In genomic region chr6:2998249-2999004, GRCh38 we compare ENCODE assay signal across 8 cellular contexts. TPM values are rescaled to one million over a fixed set of nuclear protein-coding genes. Genes with fewer than 3 reads are reported as not detected.
A peak's percentile ranks its signal among the peaks of the same experiment; 100 is the strongest.
DNase-seq lines count a peak whose midpoint lies in the region; ATAC-seq, FAIRE-seq and TF ChIP-seq lines count a peak whose summit lies in the region.
"Not testable (repeated sequence)": the region's sequence is repeated elsewhere in the genome, so short reads cannot be mapped to it uniquely, and the experiment has no call there.

No MANE protein-coding gene starts in this region.

- H3K4me3 ChIP-seq in NB4 (ENCODE audit: low read depth, low read length): peak overlapping the region; percentile 63
- H3K4me3 ChIP-seq in K562: peak overlapping the region; percentile 51
- H3K4me3 ChIP-seq in subcutaneous abdominal adipose tissue (ENCODE audit: low read depth in 1 of 5, low read length in 5 of 5): peak overlapping the region in 4 of 5 donors; percentile 65 to 69 (median 66)

- H3K27ac ChIP-seq in K562 (ENCODE audit: extremely low read depth, low read depth, low read length) (peak overlapping the region; percentile 61; the same call in 2 of the 3 replicates), subcutaneous abdominal adipose tissue (ENCODE audit: low read depth, low read length) (peak overlapping the region; percentile 88)

- H3K79me2 ChIP-seq in K562 (ENCODE audit: control insufficient read depth, insufficient read depth, low read length): peaks cover 44% of the 10 kb centered on the region

- H3K27ac Mint-ChIP-seq in activated B cell treated with CpG ODN at 0.5 μM for 24 hours (peak overlapping the region; percentile 63), nephron (peak overlapping the region in 2 of 3 experiments; percentile 36 to 53)

- H3K9me3 ChIP-seq in K562 (replicated peaks; ENCODE audit: control insufficient read depth, insufficient read depth, low read depth, low read length); subcutaneous abdominal adipose tissue (ENCODE audit: control insufficient read depth in 5 of 5, low read length in 5 of 5): not testable (repeated sequence)

- peaks cover 30 to 38% of the 10 kb centered on the region in 2 experiments; a peak in 4 of 5 replicates for H3K4me1 ChIP-seq in K562 (replicated peaks in 1 of 2; ENCODE audit: control insufficient read depth in 2 of 2, insufficient read depth in 2 of 2, low read length in 2 of 2)
- H3K4me1 ChIP-seq in subcutaneous abdominal adipose tissue (ENCODE audit: control insufficient read depth in 5 of 5, insufficient read depth in 5 of 5, low read length in 5 of 5): peaks cover 6 to 28% (median 25%) of the 10 kb centered on the region in 5 donors

- H3K4me2 ChIP-seq in K562 (ENCODE audit: insufficient read depth, low read length): peak overlapping the region; percentile 93

- peak overlapping the region; percentile 29 to 86; a peak in 3 of 4 replicates for H3K9ac ChIP-seq in K562 (ENCODE audit: insufficient read depth in 1 of 2, low read depth in 2 of 2, low read length in 2 of 2)
- peak overlapping the region in 3 of 5 donors; percentile 21 to 68 (median 60) for H3K9ac ChIP-seq in subcutaneous abdominal adipose tissue (ENCODE audit: low read length in 5 of 5)

- TF ChIP-seq RAD21 in K562 (CRISPR knock-in tag; conservative IDR thresholded peaks at IDR 0.05 in 1 of 2, IDR thresholded peaks at IDR 0.05 in 1 of 2): peak; percentile 85 to 86

- not testable (repeated sequence) for H3K27me3 Mint-ChIP-seq in activated B cell treated with CpG ODN at 0.5 μM for 24 hours; nephron (ENCODE audit: low read depth)

- H3K27me3 ChIP-seq in K562 (ENCODE audit: control insufficient read depth in 2 of 2, insufficient read depth in 2 of 2, low read length in 2 of 2); subcutaneous abdominal adipose tissue (ENCODE audit: control insufficient read depth in 5 of 5, insufficient read depth in 4 of 5, low read length in 5 of 5): not testable (repeated sequence)

- not testable (repeated sequence) for TF ChIP-seq POLR2A in H54 (IDR thresholded peaks at IDR 0.05; ENCODE audit: low read depth, low read length); NB4 (IDR thresholded peaks at IDR 0.05; ENCODE audit: extremely low read depth, insufficient read length); K562 (conservative IDR thresholded peaks at IDR 0.05)

- H3K9me3 Mint-ChIP-seq in activated B cell treated with CpG ODN at 0.5 μM for 24 hours, nephron: not testable (repeated sequence)

- H3K4me1 Mint-ChIP-seq in activated B cell treated with CpG ODN at 0.5 μM for 24 hours (peaks cover 16% of the 10 kb centered on the region), nephron (peaks cover 14% of the 10 kb centered on the region)

- WGBS in K562 (ENCODE audit: insufficient coverage, low coverage, missing lambda C conversion rate): 7% methylated on average over 9 of the region's 16 CpGs

- H3K9me1 ChIP-seq in K562 (ENCODE audit: control insufficient read depth, insufficient read depth, low read length): not testable (repeated sequence)

- POLR2A ChIA-PET in activated B cell treated with CpG ODN at 0.5 μM for 24 hours (lab: Charles Lee): interaction anchor here (1.2 to 4.3 kb wide), 5 partner anchors 28 to 157 kb away, joined by 5 to 93 read pairs (median 18); partner anchors contain the start of genes RIPK1 and SERPINB1
- POLR2A ChIA-PET in K562 (lab: Yijun Ruan, JAX): interaction anchor here (1.0 to 7.2 kb wide), 7 partner anchors 10 to 215 kb away, joined by 3 to 95 read pairs (median 5); partner anchors contain the start of genes RIPK1 and SERPINB1

- TF ChIP-seq CTCF in NB4 (IDR thresholded peaks at IDR 0.05; ENCODE audit: low read depth, low read length) (peak; percentile 21), K562 (IDR thresholded peaks at IDR 0.05 in 2 of 3, conservative IDR thresholded peaks at IDR 0.05 in 1 of 3; ENCODE audit: insufficient read depth in 2 of 3, low read depth in 1 of 3, low read length in 3 of 3) (peak; percentile 37 to 78 (median 42); a peak in 4 of 6 replicates), nephron (IDR thresholded peaks at IDR 0.05; ENCODE audit: unreplicated experiment in 3 of 3) (peak; percentile 56 to 60 (median 60))
- TF ChIP-seq CTCF in activated B cell treated with CpG ODN at 0.5 μM for 24 hours (IDR thresholded peaks at IDR 0.05): not testable (repeated sequence)

- TF ChIP-seq EP300 in K562 (IDR thresholded peaks at IDR 0.05; ENCODE audit: low read length): not testable (repeated sequence)

- H4K20me1 ChIP-seq in K562 (replicated peaks; ENCODE audit: control insufficient read depth, insufficient read depth, low read length): not testable (repeated sequence)

- DNase-seq in DMS53 (lab: John Stamatoyannopoulos, UW): peak; percentile 64
- not testable (repeated sequence) for DNase-seq in H54 (ENCODE audit: insufficient read length, low spot score); K562 (ENCODE audit: extremely low read depth in 1 of 4, low spot score in 3 of 4); Right ventricle myocardium superior
- DNase-seq in NB4 (ENCODE audit: low read depth): peak; percentile 32
- peak; percentile 54 for DNase-seq in activated B cell treated with CpG ODN at 0.5 μM for 24 hours

- in situ Hi-C loops in K562 (cut with MboI): loop anchor here (5.0 to 10.0 kb wide), 3 partner anchors 126 to 734 kb away; partner anchors contain the start of gene PSMG4

- H3K36me3 ChIP-seq in K562 (ENCODE audit: control insufficient read depth, insufficient read depth, low read length): peaks cover 25% of the 10 kb centered on the region
- H3K36me3 ChIP-seq in subcutaneous abdominal adipose tissue (ENCODE audit: control insufficient read depth in 5 of 5, insufficient read depth in 5 of 5, low read length in 5 of 5): not testable (repeated sequence)

- H3K4me3 Mint-ChIP-seq in activated B cell treated with CpG ODN at 0.5 μM for 24 hours (peak overlapping the region; percentile 90), nephron (peak overlapping the region; percentile 85 to 90 (median 87))

- peak overlapping the region; percentile 87 for H2AFZ ChIP-seq in K562 (ENCODE audit: low read depth, low read length)

- not testable (repeated sequence) for H3K36me3 Mint-ChIP-seq in activated B cell treated with CpG ODN at 0.5 μM for 24 hours (ENCODE audit: low read depth)
- peaks cover 12% of the 10 kb centered on the region for H3K36me3 Mint-ChIP-seq in nephron (ENCODE audit: low read depth)

- intact Hi-C loops in activated B cell treated with CpG ODN at 0.5 μM for 24 hours (cut with micrococcal nuclease) (loop anchor here (1.0 to 10.0 kb wide), 12 partner anchors 9 to 1026 kb away; partner anchors contain the start of genes BPHL and PSMG4), K562 (cut with micrococcal nuclease) (loop anchor here (5.0 to 10.0 kb wide), 3 partner anchors 119 to 734 kb away; partner anchors contain the start of genes BPHL and PSMG4), Right ventricle myocardium superior (cut with DNase I) (loop anchor here (2.0 kb wide), 1 partner anchor 58 kb away; no protein-coding TSS in a partner anchor)

- CTCF ChIA-PET in activated B cell treated with CpG ODN at 0.5 μM for 24 hours (lab: Charles Lee): interaction anchor here (0.7 to 3.7 kb wide), 6 partner anchors 9 to 260 kb away, joined by 3 to 50 read pairs (median 4); partner anchors contain the start of gene RIPK1
- CTCF ChIA-PET in K562 (lab: Yijun Ruan, JAX; ENCODE audit: low intra/inter-chr PET ratio): interaction anchor here (1.2 to 1.3 kb wide), 3 partner anchors 10 to 58 kb away, joined by 6 to 7 read pairs (median 6); no protein-coding TSS in a partner anchor

- FAIRE-seq in H54 (lab: Jason Lieb, UNC) (peak; percentile 100), K562 (lab: Jason Lieb, UNC) (peak; percentile 99)

- peak; percentile 41 for ATAC-seq in activated B cell treated with CpG ODN at 0.5 μM for 24 hours (ENCODE audit: low read depth)
- peak; percentile 66 for ATAC-seq in K562
- peak; percentile 79 for ATAC-seq in Right ventricle myocardium superior (ENCODE audit: poor library complexity)

- BruUV-seq in K562 (replicated peaks; lab: Mats Ljungman, UMichigan): not testable (repeated sequence)

RNA-seq across cellular contexts. Expression of gene NQO2, which starts 1.3 kb away (rescaled TPM):
- total RNA-seq in activated B cell treated with CpG ODN at 0.5 μM for 24 hours (11.9 and 12.3 TPM in 2 replicates), K562 (2014; rRNA removed) (101 and 110 TPM in 2 replicates), K562 (2014; rRNA removed; fragmentation: Illumina TruSeq; extraction: Trizol) (106 and 108 TPM in 2 replicates), K562 (2015; rRNA removed; fragmentation: Illumina TruSeq; extraction: Trizol) (116 TPM in 2 replicates), K562 (2021) (136 and 139 TPM in 2 replicates), Right ventricle myocardium superior (70.5 TPM)
- 88.6 and 124 TPM in 2 replicates for total RNA-seq in K562 (2011; cell fraction: chromatin; rRNA removed; ENCODE audit: low replicate concordance)
- 76.6 and 81.5 TPM in 2 replicates for total RNA-seq in K562 (2011; cell fraction: nucleolus; rRNA removed)
- 59.8 and 71.4 TPM in 2 replicates for total RNA-seq in K562 (2011; cell fraction: nucleoplasm; rRNA removed)
- polyA plus RNA-seq in K562 (2011; rRNA removed) (187 and 214 TPM in 2 replicates), K562 (2014; fragmentation: Illumina TruSeq; extraction: Trizol) (113 and 118 TPM in 2 replicates), K562 (2014; fragmentation: Nextera tagmentation; extraction: Ambion mirVana) (10 to 100 TPM; 54.6 to 70.1 TPM), K562 (2014; rRNA removed) (145 and 149 TPM in 2 replicates)
- 201 and 211 TPM in 2 replicates for polyA plus RNA-seq in K562 (2011; cell fraction: cytosol; rRNA removed)
- polyA plus RNA-seq in K562 (2011; cell fraction: nucleus; rRNA removed): 136 and 150 TPM in 2 replicates
- 121 and 287 TPM in 2 replicates for polyA plus RNA-seq in K562 (2012)
- 136 and 185 TPM in 2 replicates for polyA minus RNA-seq in K562 (2011; rRNA and poly(A)+ RNA removed)
- 67.3 and 100 TPM in 2 replicates for polyA minus RNA-seq in K562 (2011; cell fraction: cytosol; rRNA and poly(A)+ RNA removed)
- polyA minus RNA-seq in K562 (2011; cell fraction: nucleus; rRNA and poly(A)+ RNA removed): 20.6 and 27.7 TPM in 2 replicates

RNA-seq across cellular contexts. Expression of gene SERPINB6, which starts 27.1 kb away (rescaled TPM):
- total RNA-seq in activated B cell treated with CpG ODN at 0.5 μM for 24 hours (51.7 and 56.1 TPM in 2 replicates), K562 (2014; rRNA removed) (86.6 and 92.4 TPM in 2 replicates), K562 (2014; rRNA removed; fragmentation: Illumina TruSeq; extraction: Trizol) (111 and 114 TPM in 2 replicates), K562 (2015; rRNA removed; fragmentation: Illumina TruSeq; extraction: Trizol) (100 and 113 TPM in 2 replicates), K562 (2021) (124 and 126 TPM in 2 replicates), Right ventricle myocardium superior (265 TPM)
- 141 and 220 TPM in 2 replicates for total RNA-seq in K562 (2011; cell fraction: chromatin; rRNA removed; ENCODE audit: low replicate concordance)
- 93.6 and 93.8 TPM in 2 replicates for total RNA-seq in K562 (2011; cell fraction: nucleolus; rRNA removed)
- total RNA-seq in K562 (2011; cell fraction: nucleoplasm; rRNA removed): 147 and 201 TPM in 2 replicates
- polyA plus RNA-seq in K562 (2011; rRNA removed) (151 and 210 TPM in 2 replicates), K562 (2014; fragmentation: Illumina TruSeq; extraction: Trizol) (162 and 176 TPM in 2 replicates), K562 (2014; fragmentation: Nextera tagmentation; extraction: Ambion mirVana) (100 to 1,000 TPM; 143 to 211 TPM), K562 (2014; rRNA removed) (145 and 159 TPM in 2 replicates)
- 171 and 185 TPM in 2 replicates for polyA plus RNA-seq in K562 (2011; cell fraction: cytosol; rRNA removed)
- polyA plus RNA-seq in K562 (2011; cell fraction: nucleus; rRNA removed): 130 and 168 TPM in 2 replicates
- 133 and 231 TPM in 2 replicates for polyA plus RNA-seq in K562 (2012)
- 135 and 183 TPM in 2 replicates for polyA minus RNA-seq in K562 (2011; rRNA and poly(A)+ RNA removed)
- polyA minus RNA-seq in K562 (2011; cell fraction: cytosol; rRNA and poly(A)+ RNA removed): 64.3 and 74.2 TPM in 2 replicates
- 60.0 and 62.5 TPM in 2 replicates for polyA minus RNA-seq in K562 (2011; cell fraction: nucleus; rRNA and poly(A)+ RNA removed)
